In genomic region chr17:75240394-75241142, GRCh38 we compare ENCODE assay signal across 1 cellular context.
A peak's percentile ranks its signal among the peaks of the same experiment; 100 is the strongest.
TF ChIP-seq lines count a peak whose summit lies in the region.

No MANE protein-coding gene starts in this region.

TF ChIP-seq in K562, 482 proteins besides CTCF, POLR2A, EP300 and RAD21 (continued from another document and continues in another):
- TF ChIP-seq MGA (IDR thresholded peaks at IDR 0.05) (no peak; the same call in 1 of the 2 replicates), NR1H2 (CRISPR knock-in tag; IDR thresholded peaks at IDR 0.05) (no peak), PRDM10 (IDR thresholded peaks at IDR 0.05; ENCODE audit: partially characterized antibody) (peak; percentile 73), HDAC3 (IDR thresholded peaks at IDR 0.05; ENCODE audit: borderline replicate concordance, partially characterized antibody) (no peak), EWSR1 (IDR thresholded peaks at IDR 0.05; ENCODE audit: borderline replicate concordance, low read depth, partially characterized antibody) (no peak), TAL1 (IDR thresholded peaks at IDR 0.05) (no peak), ZNF354B (CRISPR knock-in tag; IDR thresholded peaks at IDR 0.05) (no peak), CREB5 (CRISPR knock-in tag; IDR thresholded peaks at IDR 0.05) (no peak), NFXL1 (CRISPR knock-in tag; IDR thresholded peaks at IDR 0.05) (no peak), HMGXB4 (CRISPR knock-in tag; IDR thresholded peaks at IDR 0.05) (no peak), HDAC8 (tag; IDR thresholded peaks at IDR 0.05) (no peak), TEAD4 (IDR thresholded peaks at IDR 0.05; ENCODE audit: low read length) (0 out of 2 replicates have a peak, but pooled peaks have one; percentile 43), TEAD4 (CRISPR knock-in tag; IDR thresholded peaks at IDR 0.05; ENCODE audit: borderline replicate concordance) (no peak), ELK1 (CRISPR knock-in tag; IDR thresholded peaks at IDR 0.05) (no peak), EHMT2 (IDR thresholded peaks at IDR 0.05) (no peak), ZNF511 (CRISPR knock-in tag; IDR thresholded peaks at IDR 0.05) (peak; percentile 75), ARID1B (IDR thresholded peaks at IDR 0.05) (0 out of 2 replicates have a peak, but pooled peaks have one; percentile 49), ARID2 (IDR thresholded peaks at IDR 0.05) (peak; percentile 32; the same call in 1 of the 2 replicates), KLF10 (CRISPR knock-in tag; IDR thresholded peaks at IDR 0.05) (no peak), MTA2 (IDR thresholded peaks at IDR 0.05; ENCODE audit: low read depth) (no peak), ZNF717 (CRISPR knock-in tag; IDR thresholded peaks at IDR 0.05) (no peak), ZBED1 (IDR thresholded peaks at IDR 0.05) (no peak), WHSC1 (IDR thresholded peaks at IDR 0.05; ENCODE audit: low read length) (no peak), ZNF445 (CRISPR knock-in tag; IDR thresholded peaks at IDR 0.05; ENCODE audit: low read depth) (no peak), RHOXF2B (CRISPR knock-in tag; conservative IDR thresholded peaks at IDR 0.05) (no peak), SAFB2 (IDR thresholded peaks at IDR 0.05; ENCODE audit: borderline replicate concordance, low read depth, low read length, severe bottlenecking) (no peak), PPARD (CRISPR knock-in tag; IDR thresholded peaks at IDR 0.05) (no peak), RBM15 (IDR thresholded peaks at IDR 0.05; ENCODE audit: insufficient read depth, low read length) (no peak), PTBP1 (IDR thresholded peaks at IDR 0.05; ENCODE audit: low read depth, low read length) (no peak), POLR3A (IDR thresholded peaks at IDR 0.05; ENCODE audit: borderline replicate concordance, extremely low read depth, insufficient read depth, insufficient read length) (no peak), POLR2AphosphoS5 (IDR thresholded peaks at IDR 0.05; ENCODE audit: control insufficient read depth, insufficient read depth, low read depth, low read length) (peak; percentile 32; the same call in 1 of the 2 replicates), RNF2 (IDR thresholded peaks at IDR 0.05) (no peak), MBD2 (IDR thresholded peaks at IDR 0.05; ENCODE audit: borderline replicate concordance, low read depth) (no peak), ZNF589 (CRISPR knock-in tag; IDR thresholded peaks at IDR 0.05; ENCODE audit: low read depth) (no peak), ZBTB43 (CRISPR knock-in tag; IDR thresholded peaks at IDR 0.05) (no peak), ZBTB5 (IDR thresholded peaks at IDR 0.05) (no peak), ZNF324 (CRISPR knock-in tag; IDR thresholded peaks at IDR 0.05) (no peak), SRSF3 (IDR thresholded peaks at IDR 0.05; ENCODE audit: insufficient read depth, low read length) (no peak), L3MBTL2 (IDR thresholded peaks at IDR 0.05) (peak; percentile 32; the same call in 1 of the 2 replicates)
